In genomic region chr5:140295414-140295813, GRCh38 we compare ENCODE assay signal across 8 cellular contexts. TPM values are rescaled to one million over a fixed set of nuclear protein-coding genes. Genes with fewer than 3 reads are reported as not detected.
DNase-seq lines count a peak whose midpoint lies in the region; ATAC-seq, FAIRE-seq and TF ChIP-seq lines count a peak whose summit lies in the region.

No MANE protein-coding gene starts in this region.

- H3K9ac ChIP-seq in astrocyte (ENCODE audit: low read length) = peak overlapping the region; percentile 29

- H3K4me3 Mint-ChIP-seq in astrocyte (ENCODE audit: unreplicated experiment) = peak overlapping the region; percentile 24
- H3K4me3 Mint-ChIP-seq in stimulated activated naive B cell treated with anti-CD40 and anti-IgM and Interleukin-4, amounts not matched to agents 10 μg/mL and 1 μg/mL and 100 μg/mL, for 72 hours = no peak overlapping the region

- 15 to 44% methylated on average over 1 of the region's 1 CpG for whole genome bisulfite sequencing in lung, 2 donors

- H3K4me2 ChIP-seq in astrocyte (ENCODE audit: low read length) = peak overlapping the region; percentile 37

- H3K27ac Mint-ChIP-seq in astrocyte (ENCODE audit: unreplicated experiment) = peak overlapping the region; percentile 99
- no peak overlapping the region for H3K27ac Mint-ChIP-seq in stimulated activated naive B cell treated with anti-CD40 and anti-IgM and Interleukin-4, amounts not matched to agents 10 μg/mL and 1 μg/mL and 100 μg/mL, for 72 hours

- TF ChIP-seq CTCF in astrocyte (IDR thresholded peaks at IDR 0.05; ENCODE audit: insufficient read depth, low read depth, low read length) = no peak
- TF ChIP-seq CTCF in lung (IDR thresholded peaks at IDR 0.05; ENCODE audit: control extremely low read depth, extremely low read depth) = no peak

- H3K27me3 Mint-ChIP-seq in astrocyte (ENCODE audit: low read depth, unreplicated experiment) = no peaks in the 10 kb centered on the region
- H3K27me3 Mint-ChIP-seq in stimulated activated naive B cell treated with anti-CD40 and anti-IgM and Interleukin-4, amounts not matched to agents 10 μg/mL and 1 μg/mL and 100 μg/mL, for 72 hours = no peaks in the 10 kb centered on the region

- peak; percentile 67 for FAIRE-seq in astrocyte (lab: Jason Lieb, UNC)

- ATAC-seq in lung (ENCODE audit: insufficient read depth, low FRiP score) = no peak
- no peak for ATAC-seq in stimulated activated naive B cell treated with anti-CD40 and anti-IgM and Interleukin-4, amounts not matched to agents 10 μg/mL and 1 μg/mL and 100 μg/mL, for 72 hours (replicated peaks)
- no peak for ATAC-seq in GM19035 (IDR thresholded peaks at IDR 0.05; ENCODE audit: unreplicated experiment)

- H3K27me3 ChIP-seq in astrocyte (ENCODE audit: insufficient read depth, low read length) (no peaks in the 10 kb centered on the region), lung (ENCODE audit: control insufficient read depth, insufficient read depth) (no peaks in the 10 kb centered on the region)

- H3K9me3 Mint-ChIP-seq in astrocyte (ENCODE audit: unreplicated experiment) = no peaks in the 10 kb centered on the region
- H3K9me3 Mint-ChIP-seq in stimulated activated naive B cell treated with anti-CD40 and anti-IgM and Interleukin-4, amounts not matched to agents 10 μg/mL and 1 μg/mL and 100 μg/mL, for 72 hours = no peaks in the 10 kb centered on the region

- H2AFZ ChIP-seq in astrocyte (ENCODE audit: low read depth, low read length) = no peak overlapping the region

- H3K4me1 ChIP-seq in astrocyte (ENCODE audit: insufficient read depth, low read length) (peaks cover 79% of the 10 kb centered on the region), lung (ENCODE audit: control insufficient read depth in 2 of 2, insufficient read depth in 2 of 2, low read length in 2 of 2) (peaks cover 0 to 24% of the 10 kb centered on the region in 2 donors)

- no peak overlapping the region for H3K4me3 ChIP-seq in astrocyte (ENCODE audit: insufficient read depth, low read depth, low read length)
- H3K4me3 ChIP-seq in lung = no peak overlapping the region

- peaks cover 83% of the 10 kb centered on the region for H3K4me1 Mint-ChIP-seq in astrocyte (ENCODE audit: low read depth, unreplicated experiment)
- peaks cover 13 to 46% of the 10 kb centered on the region in 2 donors for H3K4me1 Mint-ChIP-seq in stimulated activated naive B cell treated with anti-CD40 and anti-IgM and Interleukin-4, amounts not matched to agents 10 μg/mL and 1 μg/mL and 100 μg/mL, for 72 hours

- H3K36me3 ChIP-seq in astrocyte (ENCODE audit: insufficient read depth, low read length) (no peaks in the 10 kb centered on the region), lung (ENCODE audit: control insufficient read depth in 2 of 2, insufficient read depth in 2 of 2, low read length in 2 of 2) (peaks cover 3% of the 10 kb centered on the region in 2 donors)

- H4K20me1 ChIP-seq in astrocyte (ENCODE audit: insufficient read depth, low read length) = no peaks in the 10 kb centered on the region

- H3K27ac ChIP-seq in astrocyte (ENCODE audit: low read depth, low read length) (peak overlapping the region; percentile 98), lung (ENCODE audit: low read depth in 1 of 2, low read length in 1 of 2) (no peak overlapping the region)

- DNase-seq in Daoy (ENCODE audit: low read depth) = peak; percentile 92
- peak; percentile 56 for DNase-seq in LoVo (ENCODE audit: low spot score)
- peak; percentile 98 for DNase-seq in astrocyte (ENCODE audit: low read depth)
- DNase-seq in lung (ENCODE audit: low spot score) = peak; percentile 77
- DNase-seq in NCI-H187 (lab: John Stamatoyannopoulos, UW) = no peak
- DNase-seq in NCI-H146 (lab: John Stamatoyannopoulos, UW) = no peak
- DNase-seq in stimulated activated naive B cell treated with anti-CD40 and anti-IgM and Interleukin-4, amounts not matched to agents 10 μg/mL and 1 μg/mL and 100 μg/mL, for 72 hours = no peak

- no peaks in the 10 kb centered on the region for H3K9me3 ChIP-seq in astrocyte (ENCODE audit: insufficient read depth, low read depth, low read length)
- H3K9me3 ChIP-seq in lung (ENCODE audit: control insufficient read depth in 2 of 2, insufficient read depth in 1 of 2, low read length in 1 of 2) = no peaks in the 10 kb centered on the region

- H3K36me3 Mint-ChIP-seq in astrocyte (ENCODE audit: low read depth, unreplicated experiment) = peaks cover 10% of the 10 kb centered on the region
- H3K36me3 Mint-ChIP-seq in stimulated activated naive B cell treated with anti-CD40 and anti-IgM and Interleukin-4, amounts not matched to agents 10 μg/mL and 1 μg/mL and 100 μg/mL, for 72 hours = peaks cover 25% of the 10 kb centered on the region in 2 donors

- peaks cover 85% of the 10 kb centered on the region for H3K79me2 ChIP-seq in astrocyte (ENCODE audit: insufficient read depth, low read length)

RNA-seq across cellular contexts. Expression of gene PFDN1, which starts 7.5 kb away (rescaled TPM):
- 144 and 162 TPM in 2 replicates for total RNA-seq in Daoy (2014; rRNA removed; shearing (Covaris generic))
- total RNA-seq in astrocyte = 199 and 202 TPM in 2 replicates
- 10 to 100 TPM; 42.0 to 45.3 TPM for total RNA-seq in lung
- 100 to 1,000 TPM in 1 of 2 donors, 10 to 100 TPM in 1; 57.9 to 108 TPM for polyA plus RNA-seq in lung

RNA-seq across cellular contexts. Expression of gene HBEGF, which starts 51.0 kb away (rescaled TPM):
- 68.9 and 81.9 TPM in 2 replicates for total RNA-seq in Daoy (2014; rRNA removed; shearing (Covaris generic))
- 257 and 272 TPM in 2 replicates for total RNA-seq in astrocyte
- total RNA-seq in lung = 10 to 100 TPM; 13.0 to 27.1 TPM
- polyA plus RNA-seq in lung = 10 to 100 TPM; 16.3 to 20.5 TPM

Comparison
In these comparisons a context has a peak if more than half of its experiments do, and no peak if none do; other contexts are left out.
1. DNase-seq: peak in Daoy (single experiment), LoVo (single experiment), astrocyte (single experiment) and lung (single experiment); none in NCI-H187 (0 of 2), NCI-H146 (single experiment) and stimulated activated naive B cell treated with anti-CD40 and anti-IgM and Interleukin-4, amounts not matched to agents 10 μg/mL and 1 μg/mL and 100 μg/mL, for 72 hours (single experiment).